Comparison of ENCODE assay signal across 13 cellular contexts in genomic region chr17:49577651-49577935, GRCh38. TPM values are rescaled to one million over a fixed set of nuclear protein-coding genes. Genes with fewer than 3 reads are reported as not detected.
DNase-seq lines count a peak whose midpoint lies in the region; ATAC-seq and TF ChIP-seq lines count a peak whose summit lies in the region.
"Had no signal": no experiment of that assay in that cellular context is flagged by ENCODE, and none has a peak within 500 bp of the region (broad histone marks: within the 10 kb centered on the region; RNA-seq: fewer than 3 reads in every experiment).

No MANE protein-coding gene starts in this region.

- peaks cover 42% of the 10 kb centered on the region for H3K27me3 Mint-ChIP-seq in T-helper 17 cell
- H3K27me3 Mint-ChIP-seq in stimulated activated naive B cell treated with anti-CD40 and anti-IgM and Interleukin-4, amounts not matched to agents 10 μg/mL and 1 μg/mL and 100 μg/mL, for 72 hours = peaks cover 45 to 62% of the 10 kb centered on the region in 2 donors

- no peak overlapping the region for H3K27ac Mint-ChIP-seq in T-helper 17 cell
- H3K27ac Mint-ChIP-seq in stimulated activated naive B cell treated with anti-CD40 and anti-IgM and Interleukin-4, amounts not matched to agents 10 μg/mL and 1 μg/mL and 100 μg/mL, for 72 hours = peak overlapping the region; percentile 70
- H3K27ac Mint-ChIP-seq: CD4-positive, alpha-beta T cell had no signal

- H3K4me3 Mint-ChIP-seq in T-helper 17 cell = peak overlapping the region; percentile 71
- H3K4me3 Mint-ChIP-seq in stimulated activated naive B cell treated with anti-CD40 and anti-IgM and Interleukin-4, amounts not matched to agents 10 μg/mL and 1 μg/mL and 100 μg/mL, for 72 hours = peak overlapping the region; percentile 84

- no peak for DNase-seq in GM12865 (ENCODE audit: low read depth)
- DNase-seq in T-helper 17 cell = no peak
- no peak for DNase-seq in stimulated activated naive B cell treated with anti-CD40 and anti-IgM and Interleukin-4, amounts not matched to agents 10 μg/mL and 1 μg/mL and 100 μg/mL, for 72 hours
- no peak for DNase-seq in dermis blood vessel endothelial cell
- no peak for DNase-seq in cerebellum (ENCODE audit: low spot score)
- no peak for DNase-seq in cortex of kidney (lab: John Stamatoyannopoulos, UW)
- DNase-seq: activated T-cell treated with anti-CD3 and anti-CD28 coated beads, Interleukin-2, amount 50 U/mL, for 1 hour; brain microvascular endothelial cell; CD4-positive, alpha-beta T cell; NCI-H446 treated with DMSO at 0.1 percent for 48 hours had no signal

- H3K4me3 ChIP-seq in GM12865 (ENCODE audit: low read depth, low read length) = peak overlapping the region; percentile 57; the same call in 1 of the 2 replicates
- 0 out of 2 replicates have a peak overlapping the region, but pooled peaks have one; percentile 87 for H3K4me3 ChIP-seq in iPS-18c (ENCODE audit: insufficient read depth, low read depth, low read length)

- ATAC-seq in T-helper 17 cell (no peak), GM18868 (IDR thresholded peaks at IDR 0.05; ENCODE audit: unreplicated experiment) (no peak)
- peak in 1 of 2 donors; percentile 26 for ATAC-seq in stimulated activated naive B cell treated with anti-CD40 and anti-IgM and Interleukin-4, amounts not matched to agents 10 μg/mL and 1 μg/mL and 100 μg/mL, for 72 hours (replicated peaks)

- H3K9me3 ChIP-seq in T-helper 17 cell (ENCODE audit: control insufficient read depth, low read length, poor library complexity, severe bottlenecking) = no peaks in the 10 kb centered on the region
- peaks cover 2% of the 10 kb centered on the region for H3K9me3 ChIP-seq in iPS-18c (ENCODE audit: control insufficient read depth, insufficient read depth, low read length)

- no peaks in the 10 kb centered on the region for H3K9me3 Mint-ChIP-seq in stimulated activated naive B cell treated with anti-CD40 and anti-IgM and Interleukin-4, amounts not matched to agents 10 μg/mL and 1 μg/mL and 100 μg/mL, for 72 hours
- H3K9me3 Mint-ChIP-seq: CD4-positive, alpha-beta T cell had no signal

- H3K4me1 Mint-ChIP-seq in T-helper 17 cell = peaks cover 9% of the 10 kb centered on the region
- peaks cover 20 to 37% of the 10 kb centered on the region in 2 donors for H3K4me1 Mint-ChIP-seq in stimulated activated naive B cell treated with anti-CD40 and anti-IgM and Interleukin-4, amounts not matched to agents 10 μg/mL and 1 μg/mL and 100 μg/mL, for 72 hours

- H3K36me3 Mint-ChIP-seq in T-helper 17 cell (ENCODE audit: low read depth) = no peaks in the 10 kb centered on the region
- H3K36me3 Mint-ChIP-seq in stimulated activated naive B cell treated with anti-CD40 and anti-IgM and Interleukin-4, amounts not matched to agents 10 μg/mL and 1 μg/mL and 100 μg/mL, for 72 hours = peaks cover 9 to 12% of the 10 kb centered on the region in 2 donors

- no peak for TF ChIP-seq CTCF in GM12865 (IDR thresholded peaks at IDR 0.05; ENCODE audit: insufficient read depth, low read depth, low read length, missing control alignments)

RNA-seq across cellular contexts. Expression of gene NXPH3, which starts 1.9 kb away (rescaled TPM):
- total RNA-seq in T-helper 17 cell (not detected), dermis blood vessel endothelial cell (3.9 and 4.0 TPM in 2 replicates), cerebellum (4.6 TPM)
- total RNA-seq: CD4-positive, alpha-beta T cell; myocyte had no signal
